ENCODE assay signal across 19 cellular contexts in genomic region chr9:91220491-91221135, GRCh38.
DNase-seq lines count a peak whose midpoint lies in the region; ATAC-seq and TF ChIP-seq lines count a peak whose summit lies in the region.
"Had no signal": no experiment of that assay in that cellular context is flagged by ENCODE, and none has a peak within 500 bp of the region (broad histone marks: within the 10 kb centered on the region; RNA-seq: fewer than 3 reads in every experiment).

No MANE protein-coding gene starts in this region.

- peak overlapping the region; percentile 62 for H3K27ac ChIP-seq in KMS-11
- H3K27ac ChIP-seq in heart right ventricle: peak overlapping the region in 6 of 10 donors; percentile 5 to 49 (median 22)
- H3K27ac ChIP-seq in smooth muscle cell (ENCODE audit: low read depth): peak overlapping the region; percentile 79
- H3K27ac ChIP-seq: left lung, thyroid gland had no signal

- H3K27me3 ChIP-seq in KMS-11 (ENCODE audit: insufficient read depth, low read depth) (no peaks in the 10 kb centered on the region), heart right ventricle (no peaks in the 10 kb centered on the region), smooth muscle cell (ENCODE audit: low read depth) (no peaks in the 10 kb centered on the region)
- H3K27me3 ChIP-seq: left lung, thyroid gland had no signal

- peaks cover 4% of the 10 kb centered on the region for H3K36me3 Mint-ChIP-seq in endothelial cell (ENCODE audit: low read depth, unreplicated experiment)

- ATAC-seq in heart right ventricle: peak in 5 of 8 donors; percentile 46 to 79 (median 68)
- ATAC-seq: left lung, mucosa of descending colon had no signal

- no peaks in the 10 kb centered on the region for H4K20me1 ChIP-seq in KMS-11 (ENCODE audit: insufficient read depth)
- no peaks in the 10 kb centered on the region for H4K20me1 ChIP-seq in smooth muscle cell (ENCODE audit: low read depth)

- H3F3A ChIP-seq in smooth muscle cell (ENCODE audit: low read depth): peaks cover 5% of the 10 kb centered on the region

- H3K36me3 ChIP-seq in KMS-11 (ENCODE audit: insufficient read depth) (no peaks in the 10 kb centered on the region), heart right ventricle (peaks cover 0 to 46% (median 4%) of the 10 kb centered on the region in 9 donors), smooth muscle cell (ENCODE audit: low read depth) (no peaks in the 10 kb centered on the region)

- H3K9ac ChIP-seq in KMS-11: no peak overlapping the region; the same call in 1 of the 2 replicates
- peak overlapping the region; percentile 29 for H3K9ac ChIP-seq in smooth muscle cell (ENCODE audit: low read depth)

- no peak overlapping the region for H3K27ac Mint-ChIP-seq in endothelial cell (ENCODE audit: unreplicated experiment)
- H3K27ac Mint-ChIP-seq: stimulated activated effector memory CD8-positive, alpha-beta T cell treated with anti-CD3 and anti-CD28 coated beads, Interleukin-12 subunit alpha, Interleukin-12 subunit beta, amount 100 ng/mL, for 72 hours had no signal

- H3K4me3 ChIP-seq in KMS-11 (IDR thresholded peaks at IDR 0.05; ENCODE audit: insufficient read depth, low read depth, low read length) (no peak overlapping the region), heart right ventricle (no peak overlapping the region), smooth muscle cell (no peak overlapping the region)
- H3K4me3 ChIP-seq: left lung, mucosa of descending colon, thyroid gland had no signal

- H3K4me1 ChIP-seq in KMS-11 (ENCODE audit: low read depth, poor library complexity, severe bottlenecking) (peaks cover 40% of the 10 kb centered on the region), heart right ventricle (peaks cover 0 to 26% (median 10%) of the 10 kb centered on the region in 9 donors), smooth muscle cell (ENCODE audit: low read depth) (peaks cover 3% of the 10 kb centered on the region)
- H3K4me1 ChIP-seq: left lung, thyroid gland had no signal

- TF ChIP-seq CTCF in KMS-11 (conservative IDR thresholded peaks at IDR 0.05; ENCODE audit: low read depth, low read length) (no peak), heart right ventricle (IDR thresholded peaks at IDR 0.05) (no peak), smooth muscle cell (IDR thresholded peaks at IDR 0.05; ENCODE audit: borderline replicate concordance, insufficient read depth, poor library complexity, severe bottlenecking) (no peak), endothelial cell (IDR thresholded peaks at IDR 0.05; ENCODE audit: unreplicated experiment) (no peak)

- H3K79me2 ChIP-seq in KMS-11 (ENCODE audit: insufficient read depth, low read depth) (no peaks in the 10 kb centered on the region), smooth muscle cell (ENCODE audit: low read depth) (no peaks in the 10 kb centered on the region)

- H3K4me1 Mint-ChIP-seq in endothelial cell (ENCODE audit: unreplicated experiment): no peaks in the 10 kb centered on the region

- intact Hi-C loops in heart right ventricle (cut with DNase I): no loop called here

- DNase-seq in cerebellar cortex (ENCODE audit: low spot score) (peak; percentile 14), heart right ventricle (no peak), smooth muscle cell (lab: John Stamatoyannopoulos, UW; ENCODE audit: unreplicated experiment) (no peak), NCI-H446 (lab: John Stamatoyannopoulos, UW) (no peak), endothelial cell (ENCODE audit: low spot score) (no peak), retina (no peak)
- DNase-seq: AML-193, COR-L47, EL, mucosa of descending colon, NCI-H1048, NCI-H2081 treated with DMSO at 0.1 percent for 48 hours, NCI-H510A, RPMI8226, T-helper 9 cell, thyroid gland had no signal

- H3K9me3 Mint-ChIP-seq in endothelial cell (ENCODE audit: unreplicated experiment): no peaks in the 10 kb centered on the region
- H3K9me3 Mint-ChIP-seq: stimulated activated effector memory CD8-positive, alpha-beta T cell treated with anti-CD3 and anti-CD28 coated beads, Interleukin-12 subunit alpha, Interleukin-12 subunit beta, amount 100 ng/mL, for 72 hours had no signal

- 45 to 66% methylated on average over 12 of the region's 12 CpGs for WGBS in heart right ventricle, 2 donors
- 66% methylated on average over 12 of the region's 12 CpGs for WGBS in smooth muscle cell (ENCODE audit: low lambda C conversion rate)

- no peaks in the 10 kb centered on the region for H3K9me3 ChIP-seq in heart right ventricle
- H3K9me3 ChIP-seq in smooth muscle cell (replicated peaks; ENCODE audit: low read depth): no peaks in the 10 kb centered on the region
- H3K9me3 ChIP-seq: left lung, mucosa of descending colon, thyroid gland had no signal

- no peak overlapping the region for H3K4me3 Mint-ChIP-seq in endothelial cell (ENCODE audit: unreplicated experiment)
- H3K4me3 Mint-ChIP-seq: stimulated activated effector memory CD8-positive, alpha-beta T cell treated with anti-CD3 and anti-CD28 coated beads, Interleukin-12 subunit alpha, Interleukin-12 subunit beta, amount 100 ng/mL, for 72 hours had no signal

- H2AFZ ChIP-seq in KMS-11 (ENCODE audit: low read depth): no peak overlapping the region
- no peak overlapping the region for H2AFZ ChIP-seq in smooth muscle cell (ENCODE audit: low read depth)

- H3K4me2 ChIP-seq in KMS-11 (peak overlapping the region; percentile 41), smooth muscle cell (peak overlapping the region; percentile 47)

- peaks cover 3% of the 10 kb centered on the region for H3K27me3 Mint-ChIP-seq in endothelial cell (ENCODE audit: unreplicated experiment)

Comparison
In these comparisons a context has a peak if more than half of its experiments do, and no peak if none do; other contexts are left out.
1. H3K27ac ChIP-seq: peak in every context shown above with its lines; median percentile 79 in smooth muscle cell; 62 in KMS-11; 22 in heart right ventricle.